Comparison of ENCODE assay signal across 1 cellular context in the genomic region with DNA sequence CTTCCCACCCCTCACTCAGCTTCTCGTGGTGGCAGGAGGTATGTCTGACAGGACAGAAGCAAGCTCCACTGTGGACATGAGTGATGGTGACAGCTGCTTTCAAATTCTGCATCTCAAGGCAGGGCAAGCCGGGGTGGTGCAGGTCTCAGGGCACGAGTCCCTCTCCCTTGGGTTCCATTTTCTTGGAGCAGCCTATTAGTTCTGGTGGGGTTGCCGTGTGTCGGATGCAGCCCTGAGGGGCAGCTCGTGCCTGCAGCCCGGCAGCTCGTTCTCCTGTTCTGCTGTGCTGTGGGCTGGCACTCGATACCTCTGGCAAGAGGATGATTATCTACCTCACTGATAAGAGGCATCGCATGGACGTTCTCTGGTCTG.
TF ChIP-seq lines count a peak whose summit lies in the region.

No MANE protein-coding gene starts in this region.

TF ChIP-seq in HepG2, 621 proteins besides CTCF, POLR2A, EP300 and RAD21 (continues in another document):
- TF ChIP-seq ATM (IDR thresholded peaks at IDR 0.05; ENCODE audit: borderline replicate concordance) = no peak
- no peak for TF ChIP-seq RORA (CRISPR knock-in tag; IDR thresholded peaks at IDR 0.05)
- TF ChIP-seq, protein P1, sequence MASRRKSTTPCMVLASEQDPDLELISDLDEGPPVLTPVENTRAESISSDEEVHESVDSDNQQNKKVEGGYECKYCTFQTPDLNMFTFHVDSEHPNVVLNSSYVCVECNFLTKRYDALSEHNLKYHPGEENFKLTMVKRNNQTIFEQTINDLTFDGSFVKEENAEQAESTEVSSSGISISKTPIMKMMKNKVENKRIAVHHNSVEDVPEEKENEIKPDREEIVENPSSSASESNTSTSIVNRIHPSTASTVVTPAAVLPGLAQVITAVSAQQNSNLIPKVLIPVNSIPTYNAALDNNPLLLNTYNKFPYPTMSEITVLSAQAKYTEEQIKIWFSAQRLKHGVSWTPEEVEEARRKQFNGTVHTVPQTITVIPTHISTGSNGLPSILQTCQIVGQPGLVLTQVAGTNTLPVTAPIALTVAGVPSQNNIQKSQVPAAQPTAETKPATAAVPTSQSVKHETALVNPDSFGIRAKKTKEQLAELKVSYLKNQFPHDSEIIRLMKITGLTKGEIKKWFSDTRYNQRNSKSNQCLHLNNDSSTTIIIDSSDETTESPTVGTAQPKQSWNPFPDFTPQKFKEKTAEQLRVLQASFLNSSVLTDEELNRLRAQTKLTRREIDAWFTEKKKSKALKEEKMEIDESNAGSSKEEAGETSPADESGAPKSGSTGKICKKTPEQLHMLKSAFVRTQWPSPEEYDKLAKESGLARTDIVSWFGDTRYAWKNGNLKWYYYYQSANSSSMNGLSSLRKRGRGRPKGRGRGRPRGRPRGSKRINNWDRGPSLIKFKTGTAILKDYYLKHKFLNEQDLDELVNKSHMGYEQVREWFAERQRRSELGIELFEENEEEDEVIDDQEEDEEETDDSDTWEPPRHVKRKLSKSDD (CRISPR knock-in tag; IDR thresholded peaks at IDR 0.05; ENCODE audit: low read depth) = 0 out of 2 replicates have a peak, but pooled peaks have one; percentile 48
- 0 out of 2 replicates have a peak, but pooled peaks have one; percentile 15 for TF ChIP-seq EHMT2 (IDR thresholded peaks at IDR 0.05; ENCODE audit: borderline replicate concordance, low read depth, low read length)
- no peak for TF ChIP-seq NONO (IDR thresholded peaks at IDR 0.05)
- 0 out of 2 replicates have a peak, but pooled peaks have one; percentile 4 for TF ChIP-seq NONO (CRISPR knock-in tag; conservative IDR thresholded peaks at IDR 0.05)
- peak; percentile 27; the same call in 1 of the 2 replicates for TF ChIP-seq TRAFD1 (CRISPR knock-in tag; IDR thresholded peaks at IDR 0.05; ENCODE audit: borderline replicate concordance)
- 0 out of 2 replicates have a peak, but pooled peaks have one; percentile 50 for TF ChIP-seq NRL (CRISPR knock-in tag; IDR thresholded peaks at IDR 0.05; ENCODE audit: borderline replicate concordance)
- peak; percentile 22; the same call in 1 of the 2 replicates for TF ChIP-seq ZNF430 (CRISPR knock-in tag; IDR thresholded peaks at IDR 0.05)
- TF ChIP-seq HIVEP1 (CRISPR knock-in tag; IDR thresholded peaks at IDR 0.05) = 0 out of 2 replicates have a peak, but pooled peaks have one; percentile 11
- TF ChIP-seq NCOA5 (CRISPR knock-in tag; IDR thresholded peaks at IDR 0.05) = no peak
- no peak for TF ChIP-seq TBP (CRISPR knock-in tag; IDR thresholded peaks at IDR 0.05)
- no peak for TF ChIP-seq ATF7 (IDR thresholded peaks at IDR 0.05)
- 0 out of 2 replicates have a peak, but pooled peaks have one; percentile 2 for TF ChIP-seq ATF7 (CRISPR knock-in tag; IDR thresholded peaks at IDR 0.05)
- TF ChIP-seq ZNF33B (CRISPR knock-in tag; IDR thresholded peaks at IDR 0.05) = peak; percentile 83; the same call in 1 of the 2 replicates
- TF ChIP-seq PTBP1 (IDR thresholded peaks at IDR 0.05; ENCODE audit: low read depth, low read length, poor library complexity, severe bottlenecking) = peak; percentile 75
- 0 out of 2 replicates have a peak, but pooled peaks have one; percentile 0 for TF ChIP-seq ZNF720 (CRISPR knock-in tag; IDR thresholded peaks at IDR 0.05)
- TF ChIP-seq, protein P2, sequence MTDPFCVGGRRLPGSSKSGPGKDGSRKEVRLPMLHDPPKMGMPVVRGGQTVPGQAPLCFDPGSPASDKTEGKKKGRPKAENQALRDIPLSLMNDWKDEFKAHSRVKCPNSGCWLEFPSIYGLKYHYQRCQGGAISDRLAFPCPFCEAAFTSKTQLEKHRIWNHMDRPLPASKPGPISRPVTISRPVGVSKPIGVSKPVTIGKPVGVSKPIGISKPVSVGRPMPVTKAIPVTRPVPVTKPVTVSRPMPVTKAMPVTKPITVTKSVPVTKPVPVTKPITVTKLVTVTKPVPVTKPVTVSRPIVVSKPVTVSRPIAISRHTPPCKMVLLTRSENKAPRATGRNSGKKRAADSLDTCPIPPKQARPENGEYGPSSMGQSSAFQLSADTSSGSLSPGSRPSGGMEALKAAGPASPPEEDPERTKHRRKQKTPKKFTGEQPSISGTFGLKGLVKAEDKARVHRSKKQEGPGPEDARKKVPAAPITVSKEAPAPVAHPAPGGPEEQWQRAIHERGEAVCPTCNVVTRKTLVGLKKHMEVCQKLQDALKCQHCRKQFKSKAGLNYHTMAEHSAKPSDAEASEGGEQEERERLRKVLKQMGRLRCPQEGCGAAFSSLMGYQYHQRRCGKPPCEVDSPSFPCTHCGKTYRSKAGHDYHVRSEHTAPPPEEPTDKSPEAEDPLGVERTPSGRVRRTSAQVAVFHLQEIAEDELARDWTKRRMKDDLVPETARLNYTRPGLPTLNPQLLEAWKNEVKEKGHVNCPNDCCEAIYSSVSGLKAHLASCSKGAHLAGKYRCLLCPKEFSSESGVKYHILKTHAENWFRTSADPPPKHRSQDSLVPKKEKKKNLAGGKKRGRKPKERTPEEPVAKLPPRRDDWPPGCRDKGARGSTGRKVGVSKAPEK (CRISPR knock-in tag; IDR thresholded peaks at IDR 0.05; ENCODE audit: borderline replicate concordance) = 0 out of 2 replicates have a peak, but pooled peaks have one; percentile 19
- no peak for TF ChIP-seq ZNF660 (CRISPR knock-in tag; IDR thresholded peaks at IDR 0.05; ENCODE audit: borderline replicate concordance, low read depth)
- peak; percentile 3; the same call in 1 of the 2 replicates for TF ChIP-seq NFIB (CRISPR knock-in tag; IDR thresholded peaks at IDR 0.05; ENCODE audit: borderline replicate concordance)
- TF ChIP-seq SMAD9 (CRISPR knock-in tag; IDR thresholded peaks at IDR 0.05) = no peak
- TF ChIP-seq, protein P3, sequence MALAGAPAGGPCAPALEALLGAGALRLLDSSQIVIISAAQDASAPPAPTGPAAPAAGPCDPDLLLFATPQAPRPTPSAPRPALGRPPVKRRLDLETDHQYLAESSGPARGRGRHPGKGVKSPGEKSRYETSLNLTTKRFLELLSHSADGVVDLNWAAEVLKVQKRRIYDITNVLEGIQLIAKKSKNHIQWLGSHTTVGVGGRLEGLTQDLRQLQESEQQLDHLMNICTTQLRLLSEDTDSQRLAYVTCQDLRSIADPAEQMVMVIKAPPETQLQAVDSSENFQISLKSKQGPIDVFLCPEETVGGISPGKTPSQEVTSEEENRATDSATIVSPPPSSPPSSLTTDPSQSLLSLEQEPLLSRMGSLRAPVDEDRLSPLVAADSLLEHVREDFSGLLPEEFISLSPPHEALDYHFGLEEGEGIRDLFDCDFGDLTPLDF (CRISPR knock-in tag; IDR thresholded peaks at IDR 0.05) = no peak
- no peak for TF ChIP-seq PHF20 (CRISPR knock-in tag; IDR thresholded peaks at IDR 0.05)
- TF ChIP-seq, protein P4, sequence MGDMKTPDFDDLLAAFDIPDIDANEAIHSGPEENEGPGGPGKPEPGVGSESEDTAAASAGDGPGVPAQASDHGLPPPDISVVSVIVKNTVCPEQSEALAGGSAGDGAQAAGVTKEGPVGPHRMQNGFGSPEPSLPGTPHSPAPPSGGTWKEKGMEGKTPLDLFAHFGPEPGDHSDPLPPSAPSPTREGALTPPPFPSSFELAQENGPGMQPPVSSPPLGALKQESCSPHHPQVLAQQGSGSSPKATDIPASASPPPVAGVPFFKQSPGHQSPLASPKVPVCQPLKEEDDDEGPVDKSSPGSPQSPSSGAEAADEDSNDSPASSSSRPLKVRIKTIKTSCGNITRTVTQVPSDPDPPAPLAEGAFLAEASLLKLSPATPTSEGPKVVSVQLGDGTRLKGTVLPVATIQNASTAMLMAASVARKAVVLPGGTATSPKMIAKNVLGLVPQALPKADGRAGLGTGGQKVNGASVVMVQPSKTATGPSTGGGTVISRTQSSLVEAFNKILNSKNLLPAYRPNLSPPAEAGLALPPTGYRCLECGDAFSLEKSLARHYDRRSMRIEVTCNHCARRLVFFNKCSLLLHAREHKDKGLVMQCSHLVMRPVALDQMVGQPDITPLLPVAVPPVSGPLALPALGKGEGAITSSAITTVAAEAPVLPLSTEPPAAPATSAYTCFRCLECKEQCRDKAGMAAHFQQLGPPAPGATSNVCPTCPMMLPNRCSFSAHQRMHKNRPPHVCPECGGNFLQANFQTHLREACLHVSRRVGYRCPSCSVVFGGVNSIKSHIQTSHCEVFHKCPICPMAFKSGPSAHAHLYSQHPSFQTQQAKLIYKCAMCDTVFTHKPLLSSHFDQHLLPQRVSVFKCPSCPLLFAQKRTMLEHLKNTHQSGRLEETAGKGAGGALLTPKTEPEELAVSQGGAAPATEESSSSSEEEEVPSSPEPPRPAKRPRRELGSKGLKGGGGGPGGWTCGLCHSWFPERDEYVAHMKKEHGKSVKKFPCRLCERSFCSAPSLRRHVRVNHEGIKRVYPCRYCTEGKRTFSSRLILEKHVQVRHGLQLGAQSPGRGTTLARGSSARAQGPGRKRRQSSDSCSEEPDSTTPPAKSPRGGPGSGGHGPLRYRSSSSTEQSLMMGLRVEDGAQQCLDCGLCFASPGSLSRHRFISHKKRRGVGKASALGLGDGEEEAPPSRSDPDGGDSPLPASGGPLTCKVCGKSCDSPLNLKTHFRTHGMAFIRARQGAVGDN (CRISPR knock-in tag; IDR thresholded peaks at IDR 0.05) = peak; percentile 74; the same call in 1 of the 2 replicates
- peak; percentile 2 for TF ChIP-seq AGO1 (IDR thresholded peaks at IDR 0.05; ENCODE audit: low read depth, low read length, poor library complexity, severe bottlenecking)
- TF ChIP-seq ZNF598 (CRISPR knock-in tag; IDR thresholded peaks at IDR 0.05; ENCODE audit: borderline replicate concordance) = peak; percentile 84
- 0 out of 2 replicates have a peak, but pooled peaks have one; percentile 27 for TF ChIP-seq ZNF274 (CRISPR knock-in tag; IDR thresholded peaks at IDR 0.05)
- 0 out of 2 replicates have a peak, but pooled peaks have one; percentile 4 for TF ChIP-seq MYNN (CRISPR knock-in tag; IDR thresholded peaks at IDR 0.05; ENCODE audit: low read depth)
- no peak for TF ChIP-seq ZMYM3 (CRISPR knock-in tag; IDR thresholded peaks at IDR 0.05)
- TF ChIP-seq ZNF773 (CRISPR knock-in tag; IDR thresholded peaks at IDR 0.05; ENCODE audit: borderline replicate concordance) = no peak
- TF ChIP-seq MEIS1 (CRISPR knock-in tag; IDR thresholded peaks at IDR 0.05; ENCODE audit: borderline replicate concordance) = no peak
- peak; percentile 61; the same call in 1 of the 2 replicates for TF ChIP-seq ZNF768 (CRISPR knock-in tag; IDR thresholded peaks at IDR 0.05)
- TF ChIP-seq HBP1 (CRISPR knock-in tag; IDR thresholded peaks at IDR 0.05; ENCODE audit: low read depth) = 0 out of 2 replicates have a peak, but pooled peaks have one; percentile 18
- 0 out of 2 replicates have a peak, but pooled peaks have one; percentile 3 for TF ChIP-seq PITX1 (CRISPR knock-in tag; IDR thresholded peaks at IDR 0.05)
- TF ChIP-seq, protein P5, sequence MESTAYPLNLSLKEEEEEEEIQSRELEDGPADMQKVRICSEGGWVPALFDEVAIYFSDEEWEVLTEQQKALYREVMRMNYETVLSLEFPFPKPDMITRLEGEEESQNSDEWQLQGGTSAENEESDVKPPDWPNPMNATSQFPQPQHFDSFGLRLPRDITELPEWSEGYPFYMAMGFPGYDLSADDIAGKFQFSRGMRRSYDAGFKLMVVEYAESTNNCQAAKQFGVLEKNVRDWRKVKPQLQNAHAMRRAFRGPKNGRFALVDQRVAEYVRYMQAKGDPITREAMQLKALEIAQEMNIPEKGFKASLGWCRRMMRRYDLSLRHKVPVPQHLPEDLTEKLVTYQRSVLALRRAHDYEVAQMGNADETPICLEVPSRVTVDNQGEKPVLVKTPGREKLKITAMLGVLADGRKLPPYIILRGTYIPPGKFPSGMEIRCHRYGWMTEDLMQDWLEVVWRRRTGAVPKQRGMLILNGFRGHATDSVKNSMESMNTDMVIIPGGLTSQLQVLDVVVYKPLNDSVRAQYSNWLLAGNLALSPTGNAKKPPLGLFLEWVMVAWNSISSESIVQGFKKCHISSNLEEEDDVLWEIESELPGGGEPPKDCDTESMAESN (CRISPR knock-in tag; conservative IDR thresholded peaks at IDR 0.05) = 0 out of 2 replicates have a peak, but pooled peaks have one; percentile 5
